ENCODE assay signal across 8 cellular contexts in the genomic region with DNA sequence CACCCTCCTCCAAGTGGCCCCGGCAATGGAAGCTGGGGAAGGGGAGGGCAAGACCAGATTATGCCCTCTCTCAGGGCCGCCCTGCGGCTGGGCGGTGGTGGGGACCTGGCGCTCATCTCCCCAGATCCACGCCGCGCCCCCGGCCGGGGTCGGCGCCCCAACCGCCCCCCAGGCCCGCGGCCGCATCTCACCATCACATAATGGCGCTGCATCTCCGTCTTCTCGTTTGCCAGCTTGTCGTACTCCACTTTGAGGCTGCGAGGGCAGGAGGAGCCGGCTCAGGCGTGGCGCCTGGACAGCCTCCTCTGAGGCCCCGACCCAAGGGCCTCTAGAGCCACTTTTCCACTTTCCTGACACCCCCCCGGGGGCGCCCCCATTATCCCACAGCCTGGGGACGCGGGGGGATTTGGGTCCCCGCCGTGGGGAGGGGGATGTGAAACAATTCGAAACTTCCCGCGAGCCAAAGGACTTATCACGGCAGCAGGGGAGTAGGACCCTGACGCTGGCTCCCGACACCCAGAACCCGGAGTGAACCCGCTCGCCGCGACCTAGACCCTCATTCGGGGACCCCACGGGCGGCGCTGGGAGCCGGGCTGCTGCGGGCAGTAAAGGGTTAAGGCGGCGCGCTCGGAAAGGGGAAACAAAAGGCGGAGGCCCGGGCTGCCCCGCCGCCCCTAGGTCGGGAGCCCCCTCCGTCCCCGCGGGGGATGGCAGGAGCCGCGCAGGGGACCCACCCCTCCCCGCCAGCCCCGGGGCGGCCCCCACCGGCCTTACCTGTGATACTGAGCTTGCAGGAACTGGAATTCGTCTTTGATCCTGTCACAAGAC. TPM values are rescaled to one million over a fixed set of nuclear protein-coding genes. Genes with fewer than 3 reads are reported as not detected.
A peak's percentile ranks its signal among the peaks of the same experiment; 100 is the strongest.
DNase-seq lines count a peak whose midpoint lies in the region; ATAC-seq, FAIRE-seq and TF ChIP-seq lines count a peak whose summit lies in the region.

No MANE protein-coding gene starts in this region.

- DNase-seq in GM19238 (ENCODE audit: insufficient read length, low spot score), result peak; percentile 53
- peak; percentile 17 for DNase-seq in PC-3
- peak; percentile 19 for DNase-seq in activated naive CD8-positive, alpha-beta T cell treated with anti-CD3 and anti-CD28 coated beads, Interleukin-2, amount 50 U/mL, for 16 hours (ENCODE audit: low read depth, low spot score)
- DNase-seq in spleen, result peak; percentile 95
- no peak for DNase-seq in H54 (ENCODE audit: insufficient read length, low spot score)

- no peak for ATAC-seq in PC-3
- ATAC-seq in HG03342 (IDR thresholded peaks at IDR 0.05; ENCODE audit: unreplicated experiment), result no peak
- ATAC-seq in HG02623 (IDR thresholded peaks at IDR 0.05; ENCODE audit: unreplicated experiment), result no peak

- POLR2A ChIA-PET in PC-3 (lab: Charles Lee; ENCODE audit: unreplicated experiment), result interaction anchor here (0.5 to 0.7 kb wide), 2 partner anchors 533 to 1774 kb away, joined by 3 to 9 read pairs; no protein-coding TSS in a partner anchor

- H2AFZ ChIP-seq in PC-3 (ENCODE audit: low read length), result no peak overlapping the region

- 4 to 8% (median 6%) methylated on average over 43 to 67 of the region's 67 CpGs for WGBS in spleen, 5 donors

- H3K27me3 ChIP-seq in PC-3 (ENCODE audit: low read length) (no peaks in the 10 kb centered on the region), iPS-18a (ENCODE audit: control insufficient read depth, insufficient read depth, low read length) (peaks cover 36% of the 10 kb centered on the region), spleen (replicated peaks in 1 of 7) (peaks cover 0 to 11% (median 0%) of the 10 kb centered on the region in 7 donors)

- no peaks in the 10 kb centered on the region for H3F3A ChIP-seq in PC-3 (ENCODE audit: low read length, unreplicated experiment)

- no peaks in the 10 kb centered on the region for H3K9me2 ChIP-seq in PC-3 (replicated peaks; ENCODE audit: low read length)

- H3K79me2 ChIP-seq in PC-3 (ENCODE audit: low read length), result peaks cover 67% of the 10 kb centered on the region

- no peak for FAIRE-seq in H54 (lab: Jason Lieb, UNC)

- no peak for TF ChIP-seq CTCF in PC-3 (conservative IDR thresholded peaks at IDR 0.05; ENCODE audit: low read depth, low read length)
- peak in 6 of 11 experiments; percentile 23 to 60 (median 51) for TF ChIP-seq CTCF in spleen (IDR thresholded peaks at IDR 0.05 in 8 of 11, conservative IDR thresholded peaks at IDR 0.05 in 3 of 11)

- CTCF ChIA-PET in PC-3 (lab: Charles Lee), result interaction anchor here (0.7 kb wide), 1 partner anchor 520 kb away, joined by 5 read pairs; no protein-coding TSS in a partner anchor

- H3K9ac ChIP-seq in PC-3 (ENCODE audit: low read length) (peak overlapping the region; percentile 96), iPS-18a (ENCODE audit: low read length) (peak overlapping the region; percentile 95)

- TF ChIP-seq POLR2A in spleen (IDR thresholded peaks at IDR 0.05) (no peak), H54 (IDR thresholded peaks at IDR 0.05; ENCODE audit: low read depth, low read length) (no peak)

- H3K9me3 ChIP-seq in PC-3 (ENCODE audit: low read length) (no peaks in the 10 kb centered on the region), iPS-18a (ENCODE audit: control insufficient read depth, low read depth, low read length) (no peaks in the 10 kb centered on the region), spleen (no peaks in the 10 kb centered on the region)

- H3K4me3 ChIP-seq in PC-3 (ENCODE audit: low read length) (peak overlapping the region; percentile 98), iPS-18a (ENCODE audit: low read length) (peak overlapping the region; percentile 90), spleen (peak overlapping the region; percentile 67 to 96 (median 81))

- peaks cover 55% of the 10 kb centered on the region for H4K20me1 ChIP-seq in PC-3 (ENCODE audit: low read length)

- H3K4me1 ChIP-seq in PC-3 (ENCODE audit: insufficient read depth, low read length), result peaks cover 47% of the 10 kb centered on the region
- peaks cover 53% of the 10 kb centered on the region for H3K4me1 ChIP-seq in iPS-18a (ENCODE audit: control insufficient read depth, low read depth, low read length)
- H3K4me1 ChIP-seq in spleen, result peaks cover 42 to 93% (median 73%) of the 10 kb centered on the region in 6 donors

- H3K27ac ChIP-seq in PC-3 (ENCODE audit: low read length) (peak overlapping the region; percentile 78; the same call in 1 of the 2 replicates), iPS-18a (ENCODE audit: low read length) (no peak overlapping the region), spleen (peak overlapping the region; percentile 91 to 99 (median 97))

- peaks cover 26% of the 10 kb centered on the region for H3K36me3 ChIP-seq in PC-3 (ENCODE audit: low read depth, low read length)
- peaks cover 35% of the 10 kb centered on the region for H3K36me3 ChIP-seq in iPS-18a (ENCODE audit: control insufficient read depth, low read depth, low read length)
- peaks cover 0 to 42% (median 13%) of the 10 kb centered on the region in 6 donors for H3K36me3 ChIP-seq in spleen

- peak overlapping the region; percentile 98 for H3K4me2 ChIP-seq in PC-3 (ENCODE audit: low read length)

- intact Hi-C loops in PC-3 (cut with micrococcal nuclease) (loop anchor here (5.0 kb wide), 4 partner anchors 382 to 628 kb away; no protein-coding TSS in a partner anchor), spleen (cut with DNase I; ENCODE audit: low total_unique reads) (loop anchor here (10.0 kb wide), 1 partner anchor 371 kb away; no protein-coding TSS in a partner anchor)

- no TSS peak for BruUV-seq in PC-3 (replicated peaks; lab: Mats Ljungman, UMichigan)

RNA-seq across cellular contexts. Expression of gene TLE3, which starts 2.1 kb away (rescaled TPM):
- total RNA-seq in PC-3 (2014; rRNA removed) (72.5 and 109 TPM in 2 replicates), spleen (100 to 1,000 TPM in 5 of 7 donors, 10 to 100 TPM in 2; 81.7 to 141 (median 121) TPM)
- 10 to 100 TPM; 23.7 to 41.0 (median 29.2) TPM for polyA plus RNA-seq in spleen
